In the genomic region with DNA sequence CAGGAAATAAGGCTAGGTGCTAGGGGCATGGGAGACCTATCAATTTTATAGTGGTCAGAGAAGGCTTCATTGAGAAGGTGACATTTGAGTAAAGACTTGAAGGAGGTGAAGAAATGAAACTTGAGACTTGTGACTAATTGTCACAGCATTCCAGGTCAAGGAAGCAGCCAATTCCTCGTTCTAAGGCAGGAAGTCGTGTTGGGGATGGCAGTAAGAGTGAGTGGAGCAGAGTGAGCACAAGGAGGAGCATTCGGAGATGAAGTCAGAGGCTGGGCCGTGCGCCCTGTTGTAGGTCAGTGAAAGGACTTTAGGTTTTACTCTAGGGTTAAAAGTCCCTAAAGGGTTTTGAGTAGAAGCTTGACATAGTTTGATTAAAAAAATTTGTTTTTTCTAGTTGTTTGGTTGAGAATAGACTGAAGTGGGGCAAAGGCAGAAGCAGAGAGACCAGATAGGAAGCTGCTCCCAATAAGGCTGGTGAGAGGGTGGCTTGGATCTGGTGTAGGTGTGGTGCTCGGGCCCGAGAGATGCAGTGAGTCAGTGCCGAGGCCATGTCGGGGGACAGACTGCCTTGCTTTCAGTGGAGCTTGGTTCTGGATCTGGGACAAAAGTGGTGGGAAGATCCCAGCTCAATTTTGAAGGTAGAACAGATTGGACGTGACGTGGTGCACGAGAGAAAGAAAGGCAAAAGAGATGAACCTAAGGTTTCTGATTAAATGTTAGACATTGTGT, we compare ENCODE assay signal across 12 cellular contexts.
A peak's percentile ranks its signal among the peaks of the same experiment; 100 is the strongest.
DNase-seq lines count a peak whose midpoint lies in the region; ATAC-seq and TF ChIP-seq lines count a peak whose summit lies in the region.
"Had no signal": no experiment of that assay in that cellular context is flagged by ENCODE, and none has a peak within 500 bp of the region (broad histone marks: within the 10 kb centered on the region; RNA-seq: fewer than 3 reads in every experiment).

No MANE protein-coding gene starts in this region.

- ATAC-seq in HG02759 (IDR thresholded peaks at IDR 0.05; ENCODE audit: unreplicated experiment), result no peak

- H3K4me3 ChIP-seq in astrocyte of the spinal cord (ENCODE audit: low read depth, low read length), result no peak overlapping the region

- in situ Hi-C loops in astrocyte of the spinal cord (cut with HindIII; ENCODE audit: low sequenced_read_pairs) (no loop called here), GM13976 (cut with MboI; ENCODE audit: low sequenced_read_pairs, unreplicated experiment) (loop anchor here (10.0 kb wide), 2 partner anchors 102 to 132 kb away; no protein-coding TSS in a partner anchor)

- no peak for TF ChIP-seq CTCF in astrocyte of the spinal cord (IDR thresholded peaks at IDR 0.05; ENCODE audit: low read depth, low read length)
- TF ChIP-seq CTCF in GM13976 (IDR thresholded peaks at IDR 0.05; ENCODE audit: borderline replicate concordance, control extremely low read depth, extremely low read depth, insufficient read depth, missing control alignments), result no peak

- DNase-seq in Ammon's horn (ENCODE audit: low spot score), result peak; percentile 34
- peak; percentile 68 for DNase-seq in HK-2 (ENCODE audit: unreplicated experiment)
- peak; percentile 27 for DNase-seq in astrocyte of the spinal cord (ENCODE audit: low read depth, low spot score)
- DNase-seq in kidney glomerular epithelial cell (lab: John Stamatoyannopoulos, UW), result peak; percentile 9
- no peak for DNase-seq in stimulated activated naive CD4-positive, alpha-beta T cell (lab: John Stamatoyannopoulos, UW)
- DNase-seq in SHP77 treated with DMSO at 0.1 percent for 48 hours (lab: John Stamatoyannopoulos, UW), result no peak
- no peak for DNase-seq in GM13976 (ENCODE audit: low spot score)
- DNase-seq: activated CD4-positive, alpha-beta T cell treated with anti-CD3 and anti-CD28 coated beads, Interleukin-2, amount 50 U/mL, for 1 hour; activated naive CD4-positive, alpha-beta T cell; midbrain; NCI-H2171 had no signal

Comparison
In these comparisons a context has a peak if more than half of its experiments do, and no peak if none do; other contexts are left out.
1. DNase-seq: peak in Ammon's horn (single experiment), HK-2 (single experiment), astrocyte of the spinal cord (single experiment) and kidney glomerular epithelial cell (single experiment); none in stimulated activated naive CD4-positive, alpha-beta T cell (0 of 6), SHP77 treated with DMSO at 0.1 percent for 48 hours (single experiment) and GM13976 (single experiment).